8 cellular contexts compared by ENCODE assay signal in the genomic region with DNA sequence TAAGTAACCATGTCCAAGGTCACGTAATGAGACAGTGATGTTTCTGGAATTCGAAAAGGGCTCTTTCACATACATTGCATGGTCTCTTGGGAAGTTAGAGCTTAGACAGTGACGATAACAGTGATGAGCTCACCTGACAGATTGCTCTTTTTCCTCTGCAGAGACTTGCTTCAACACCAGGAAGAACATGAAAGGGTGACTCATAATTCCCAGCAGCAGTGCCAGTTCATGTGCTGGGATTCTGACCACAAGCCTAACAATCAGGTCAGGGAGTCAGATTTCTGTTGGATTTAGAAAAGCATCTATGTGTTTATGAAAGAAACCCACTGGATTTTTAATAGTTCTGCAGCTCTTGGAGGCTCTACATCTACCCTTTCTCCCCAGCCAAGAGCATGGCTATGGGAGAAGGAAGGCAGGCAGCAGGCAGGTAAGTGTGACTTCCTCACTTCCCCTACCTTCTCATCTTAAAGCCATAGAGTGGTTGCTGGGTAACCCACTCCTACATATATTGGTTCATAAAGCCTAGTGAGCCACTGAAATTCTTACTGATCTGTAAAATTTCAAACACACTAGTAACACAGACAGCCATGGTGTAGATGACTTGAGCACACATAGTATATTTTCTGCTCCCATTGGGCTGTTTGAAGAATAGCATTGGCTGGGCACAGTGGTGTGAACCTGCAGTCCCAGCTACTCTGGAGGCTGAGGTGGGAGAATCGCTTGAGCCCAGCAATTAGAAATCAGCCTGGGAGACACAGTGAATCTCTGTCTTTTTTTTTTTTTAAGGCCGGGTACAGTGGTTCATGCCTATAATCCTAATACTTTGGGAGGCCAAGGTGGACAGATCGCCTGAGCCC. TPM values are rescaled to one million over a fixed set of nuclear protein-coding genes. Genes with fewer than 3 reads are reported as not detected.
DNase-seq lines count a peak whose midpoint lies in the region; ATAC-seq and TF ChIP-seq lines count a peak whose summit lies in the region.

No MANE protein-coding gene starts in this region.

- no peaks in the 10 kb centered on the region for H3K36me3 ChIP-seq in adrenal gland (replicated peaks in 1 of 2)
- no peaks in the 10 kb centered on the region for H3K36me3 ChIP-seq in right lobe of liver

- ATAC-seq in HG02759 (IDR thresholded peaks at IDR 0.05; ENCODE audit: unreplicated experiment) (peak; percentile 44), right lobe of liver (peak; percentile 77 to 93 (median 85)), HG03521 (IDR thresholded peaks at IDR 0.05; ENCODE audit: unreplicated experiment) (no peak)

- H3K4me3 ChIP-seq in adrenal gland: peak overlapping the region in 1 of 4 donors; percentile 17
- peak overlapping the region in 1 of 3 donors; percentile 5 for H3K4me3 ChIP-seq in right lobe of liver

- TF ChIP-seq CTCF in adrenal gland (IDR thresholded peaks at IDR 0.05) (no peak), right lobe of liver (IDR thresholded peaks at IDR 0.05) (no peak)

- H3K27me3 ChIP-seq in adrenal gland (no peaks in the 10 kb centered on the region), right lobe of liver (no peaks in the 10 kb centered on the region)

- TF ChIP-seq POLR2A in adrenal gland (IDR thresholded peaks at IDR 0.05) (peak in 1 of 2 donors; percentile 35), right lobe of liver (IDR thresholded peaks at IDR 0.05) (peak; percentile 85)

- H3K27ac ChIP-seq in adrenal gland (peak overlapping the region in 4 of 5 donors; percentile 9 to 82 (median 57)), right lobe of liver (peak overlapping the region; percentile 82 to 90 (median 84))

- H3K4me1 ChIP-seq in adrenal gland (replicated peaks in 1 of 2) (peaks cover 0 to 14% of the 10 kb centered on the region in 2 donors), right lobe of liver (peaks cover 0 to 27% (median 0%) of the 10 kb centered on the region in 4 donors)

- 57 to 74% (median 60%) methylated on average over 6 of the region's 6 CpGs for WGBS in adrenal gland, 4 donors
- WGBS in right lobe of liver (ENCODE audit: insufficient coverage, low coverage, low lambda C conversion rate, missing lambda C conversion rate): 68% methylated on average over 5 of the region's 6 CpGs

- H3K9me3 ChIP-seq in adrenal gland (replicated peaks in 1 of 3) (no peaks in the 10 kb centered on the region), right lobe of liver (no peaks in the 10 kb centered on the region)

- intact Hi-C loops in adrenal gland (cut with DNase I) (no loop called here), right lobe of liver (cut with DNase I) (no loop called here)

- DNase-seq in AG20443 (ENCODE audit: low spot score) (peak; percentile 82), adrenal gland (peak; percentile 86 to 95 (median 92)), right lobe of liver (peak in 2 of 3 donors; percentile 50 to 75), HUDEP-2 (lab: John Stamatoyannopoulos, UW; ENCODE audit: unreplicated experiment in 76 of 76) (no peak), NCI-H510A treated with DMSO at 0.1 percent for 48 hours (lab: John Stamatoyannopoulos, UW) (no peak), NCI-H446 treated with DMSO at 0.1 percent for 48 hours (lab: John Stamatoyannopoulos, UW) (no peak)

RNA-seq across cellular contexts. Expression of a gene that starts 44.4 kb away (rescaled TPM):
- total RNA-seq in adrenal gland (100 to 1,000 TPM in 3 of 8 donors, 10 to 100 TPM in 5; 20.9 to 194 (median 59.7) TPM), right lobe of liver (100 to 1,000 TPM; 147 to 342 (median 225) TPM)
- polyA plus RNA-seq in adrenal gland: 100 to 1,000 TPM in 1 of 3 donors, 10 to 100 TPM in 1, 1 to 10 TPM in 1; 5.7 to 134 (median 21.2) TPM

Comparison
In these comparisons a context has a peak if more than half of its experiments do, and no peak if none do; other contexts are left out.
1. DNase-seq: peak in AG20443 (single experiment), adrenal gland (7 of 7) and right lobe of liver (2 of 3); none in HUDEP-2 (0 of 76), NCI-H510A treated with DMSO at 0.1 percent for 48 hours (single experiment) and NCI-H446 treated with DMSO at 0.1 percent for 48 hours (single experiment).